Comparison of ENCODE assay signal across 19 cellular contexts in the genomic region with DNA sequence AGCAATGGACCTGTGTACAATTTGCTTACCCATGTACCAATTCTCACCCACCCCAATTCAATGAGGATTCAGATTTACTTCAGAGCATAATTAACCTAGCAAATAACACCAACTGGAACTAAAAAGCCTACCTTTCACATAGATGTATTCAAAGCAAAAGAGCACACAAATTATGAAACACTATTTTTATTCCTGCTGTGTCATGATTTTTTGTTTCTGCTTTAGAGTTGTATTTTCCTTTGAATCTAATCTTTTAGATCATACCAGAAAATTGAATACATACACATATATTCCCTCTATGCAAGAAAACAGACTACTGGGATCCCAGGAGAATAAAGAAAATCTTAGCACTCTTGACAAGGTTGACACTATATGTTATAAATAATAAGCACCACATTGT. TPM values are rescaled to one million over a fixed set of nuclear protein-coding genes. Genes with fewer than 3 reads are reported as not detected.
A peak's percentile ranks its signal among the peaks of the same experiment; 100 is the strongest.
DNase-seq lines count a peak whose midpoint lies in the region; ATAC-seq, FAIRE-seq and TF ChIP-seq lines count a peak whose summit lies in the region.
"Had no signal": no experiment of that assay in that cellular context is flagged by ENCODE, and none has a peak within 500 bp of the region (broad histone marks: within the 10 kb centered on the region; RNA-seq: fewer than 3 reads in every experiment).

No MANE protein-coding gene starts in this region.

- TF ChIP-seq RAD21 in K562 (CRISPR knock-in tag; conservative IDR thresholded peaks at IDR 0.05 in 1 of 2, IDR thresholded peaks at IDR 0.05 in 1 of 2): no peak

- no peaks in the 10 kb centered on the region for H3K9me3 ChIP-seq in K562 (replicated peaks; ENCODE audit: control insufficient read depth, insufficient read depth, low read depth, low read length)
- H3K9me3 ChIP-seq: Caco-2 had no signal

- TF ChIP-seq EP300 in K562 (IDR thresholded peaks at IDR 0.05; ENCODE audit: low read length): no peak

- in situ Hi-C loops in K562 (cut with MboI): no loop called here

- CTCF ChIA-PET in K562 (lab: Yijun Ruan, JAX; ENCODE audit: low intra/inter-chr PET ratio): no interaction called here

- H3K4me3 ChIP-seq in GM23338 (no peak overlapping the region), KMS-11 (IDR thresholded peaks at IDR 0.05; ENCODE audit: insufficient read depth, low read depth, low read length) (no peak overlapping the region), K562 (no peak overlapping the region)
- H3K4me3 ChIP-seq: BLaER1, GM23248 had no signal

- H4K20me1 ChIP-seq in GM23338 (replicated peaks; ENCODE audit: insufficient read depth): no peaks in the 10 kb centered on the region
- no peaks in the 10 kb centered on the region for H4K20me1 ChIP-seq in KMS-11 (ENCODE audit: insufficient read depth)
- H4K20me1 ChIP-seq in K562 (replicated peaks; ENCODE audit: control insufficient read depth, insufficient read depth, low read length): no peaks in the 10 kb centered on the region
- H4K20me1 ChIP-seq: BLaER1 had no signal

- peaks cover 37% of the 10 kb centered on the region for H3K4me1 Mint-ChIP-seq in GM23338
- peaks cover 26% of the 10 kb centered on the region for H3K4me1 Mint-ChIP-seq in stimulated activated naive CD8-positive, alpha-beta T cell treated with anti-CD3 and anti-CD28 coated beads, Interleukin-15, amount 100 ng/mL, for 72 hours

- H3K4me1 ChIP-seq in GM23338 (ENCODE audit: insufficient read depth) (peaks cover 30% of the 10 kb centered on the region), KMS-11 (ENCODE audit: low read depth, poor library complexity, severe bottlenecking) (peaks cover 30% of the 10 kb centered on the region), K562 (replicated peaks in 1 of 2; ENCODE audit: control insufficient read depth in 2 of 2, insufficient read depth in 2 of 2, low read length in 2 of 2) (peaks cover 0 to 11% of the 10 kb centered on the region in 2 experiments; a peak in 1 of 5 replicates)

- H3K9ac ChIP-seq in KMS-11: no peak overlapping the region
- H3K9ac ChIP-seq in K562 (ENCODE audit: insufficient read depth in 1 of 2, low read depth in 2 of 2, low read length in 2 of 2): no peak overlapping the region
- H3K9ac ChIP-seq: BLaER1, GM23248 had no signal

- ATAC-seq in GM23338: no peak
- ATAC-seq in K562: no peak
- no peak for ATAC-seq in HG03457 (IDR thresholded peaks at IDR 0.05; ENCODE audit: unreplicated experiment)
- no peak for ATAC-seq in stimulated activated naive CD8-positive, alpha-beta T cell treated with anti-CD3 and anti-CD28 coated beads, Interleukin-15, amount 100 ng/mL, for 72 hours
- ATAC-seq: CD8-positive, alpha-beta T cell; HCT116 had no signal

- H2AFZ ChIP-seq in GM23338 (no peak overlapping the region), KMS-11 (ENCODE audit: low read depth) (no peak overlapping the region), K562 (ENCODE audit: low read depth, low read length) (no peak overlapping the region)
- H2AFZ ChIP-seq: GM23248 had no signal

- intact Hi-C loops in K562 (cut with micrococcal nuclease): no loop called here

- no peak for TF ChIP-seq CTCF in GM23338 (conservative IDR thresholded peaks at IDR 0.05; ENCODE audit: low read depth in 2 of 2)
- no peak for TF ChIP-seq CTCF in KMS-11 (conservative IDR thresholded peaks at IDR 0.05; ENCODE audit: low read depth, low read length)
- TF ChIP-seq CTCF in K562 (IDR thresholded peaks at IDR 0.05 in 2 of 3, conservative IDR thresholded peaks at IDR 0.05 in 1 of 3; ENCODE audit: insufficient read depth in 2 of 3, low read depth in 1 of 3, low read length in 3 of 3): no peak

- no peak for DNase-seq in GM23338 (ENCODE audit: low spot score)
- DNase-seq in K562 (ENCODE audit: extremely low read depth in 1 of 4, low spot score in 3 of 4): no peak
- DNase-seq in cortex of kidney (lab: John Stamatoyannopoulos, UW): no peak
- DNase-seq in stimulated activated naive CD8-positive, alpha-beta T cell treated with anti-CD3 and anti-CD28 coated beads, Interleukin-15, amount 100 ng/mL, for 72 hours: no peak
- DNase-seq: Caco-2; CD4-positive, CD25-positive, alpha-beta regulatory T cell; CD8-positive, alpha-beta T cell; DMS153; DND-41; GM23248; H9 had no signal

- no peak for TF ChIP-seq POLR2A in K562 (conservative IDR thresholded peaks at IDR 0.05)

- no peaks in the 10 kb centered on the region for H3K27me3 Mint-ChIP-seq in GM23338 (ENCODE audit: insufficient read depth, low read depth, poor library complexity)
- H3K27me3 Mint-ChIP-seq in stimulated activated naive CD8-positive, alpha-beta T cell treated with anti-CD3 and anti-CD28 coated beads, Interleukin-15, amount 100 ng/mL, for 72 hours: no peaks in the 10 kb centered on the region
- H3K27me3 Mint-ChIP-seq: B cell had no signal

- H3K27ac Mint-ChIP-seq in GM23338: peak overlapping the region; percentile 33; the same call in 1 of the 2 replicates
- no peak overlapping the region for H3K27ac Mint-ChIP-seq in stimulated activated naive CD8-positive, alpha-beta T cell treated with anti-CD3 and anti-CD28 coated beads, Interleukin-15, amount 100 ng/mL, for 72 hours
- H3K27ac Mint-ChIP-seq: B cell; CD8-positive, alpha-beta T cell; H9 had no signal

- peaks cover 14% of the 10 kb centered on the region for H3K36me3 Mint-ChIP-seq in GM23338 (ENCODE audit: low read depth)

- no peaks in the 10 kb centered on the region for H3K9me1 ChIP-seq in K562 (ENCODE audit: control insufficient read depth, insufficient read depth, low read length)

- H3K4me3 Mint-ChIP-seq in GM23338: no peak overlapping the region
- no peak overlapping the region for H3K4me3 Mint-ChIP-seq in stimulated activated naive CD8-positive, alpha-beta T cell treated with anti-CD3 and anti-CD28 coated beads, Interleukin-15, amount 100 ng/mL, for 72 hours
- H3K4me3 Mint-ChIP-seq: B cell; CD4-positive, CD25-positive, alpha-beta regulatory T cell; CD8-positive, alpha-beta T cell; H9 had no signal

- H3K79me2 ChIP-seq in GM23338 (replicated peaks; ENCODE audit: insufficient read depth): no peaks in the 10 kb centered on the region
- H3K79me2 ChIP-seq in KMS-11 (ENCODE audit: insufficient read depth, low read depth): peaks cover 6% of the 10 kb centered on the region; the same call in 1 of the 2 replicates
- peaks cover 21% of the 10 kb centered on the region for H3K79me2 ChIP-seq in K562 (ENCODE audit: control insufficient read depth, insufficient read depth, low read length)

- H3K36me3 ChIP-seq in GM23338 (ENCODE audit: insufficient read depth) (no peaks in the 10 kb centered on the region), KMS-11 (ENCODE audit: insufficient read depth) (no peaks in the 10 kb centered on the region), K562 (ENCODE audit: control insufficient read depth, insufficient read depth, low read length) (peaks cover 5% of the 10 kb centered on the region; the same call in 2 of the 3 replicates)

- POLR2A ChIA-PET in K562 (lab: Yijun Ruan, JAX): no interaction called here

- H3K27ac ChIP-seq in GM23338 (ENCODE audit: low read depth) (no peak overlapping the region), KMS-11 (no peak overlapping the region), K562 (ENCODE audit: extremely low read depth, low read depth, low read length) (no peak overlapping the region; the same call in 2 of the 3 replicates)
- H3K27ac ChIP-seq: BLaER1, C4-2B, GM23248 had no signal

- H3K4me2 ChIP-seq in GM23338 (no peak overlapping the region), KMS-11 (peak overlapping the region; percentile 33), K562 (ENCODE audit: insufficient read depth, low read length) (no peak overlapping the region)
- H3K4me2 ChIP-seq: BLaER1 had no signal

- no peak for FAIRE-seq in K562 (lab: Jason Lieb, UNC)
- FAIRE-seq: G401.6, GM12892 had no signal

- no TSS peak for BruUV-seq in K562 (replicated peaks; lab: Mats Ljungman, UMichigan)

- no peaks in the 10 kb centered on the region for H3K9me2 ChIP-seq in GM23338 (ENCODE audit: insufficient read depth)

- H3F3A ChIP-seq in GM23338 (replicated peaks; ENCODE audit: low read depth): no peaks in the 10 kb centered on the region

- no peaks in the 10 kb centered on the region for H3K9me3 Mint-ChIP-seq in GM23338
- H3K9me3 Mint-ChIP-seq in stimulated activated naive CD8-positive, alpha-beta T cell treated with anti-CD3 and anti-CD28 coated beads, Interleukin-15, amount 100 ng/mL, for 72 hours: no peaks in the 10 kb centered on the region
- H3K9me3 Mint-ChIP-seq: CD4-positive, CD25-positive, alpha-beta regulatory T cell; CD8-positive, alpha-beta T cell; H9 had no signal

- H3K27me3 ChIP-seq in GM23338 (ENCODE audit: insufficient read depth) (no peaks in the 10 kb centered on the region), KMS-11 (ENCODE audit: insufficient read depth, low read depth) (no peaks in the 10 kb centered on the region), K562 (ENCODE audit: control insufficient read depth in 2 of 2, insufficient read depth in 2 of 2, low read length in 2 of 2) (no peaks in the 10 kb centered on the region)
- H3K27me3 ChIP-seq: BLaER1 had no signal

TF ChIP-seq in GM23338, 12 proteins besides CTCF, POLR2A, EP300 and RAD21:
- TF ChIP-seq EZH2phosphoT487 (IDR thresholded peaks at IDR 0.05; ENCODE audit: unreplicated experiment) (no peak), EZH2 (IDR thresholded peaks at IDR 0.05; ENCODE audit: low read depth, unreplicated experiment) (no peak)

TF ChIP-seq in K562, 482 proteins besides CTCF, POLR2A, EP300 and RAD21 (continues in another document):
- peak; percentile 49 for TF ChIP-seq MAFG (tag; conservative IDR thresholded peaks at IDR 0.05)
- peak; percentile 86 for TF ChIP-seq ZNF316 (IDR thresholded peaks at IDR 0.05)
- TF ChIP-seq C11orf30 (IDR thresholded peaks at IDR 0.05; ENCODE audit: low read depth): peak; percentile 71

RNA-seq across cellular contexts. Expression of a gene that starts 5.9 kb away (rescaled TPM):
- 10.5 TPM in 2 replicates for total RNA-seq in GM23338 (2014; rRNA removed; shearing (Covaris generic))
- 7.6 and 8.1 TPM in 2 replicates for polyA plus RNA-seq in GM23338 (2016; fragmentation: Nextera tagmentation; extraction: Ambion mirVana)
- 11.2 and 14.4 TPM in 2 replicates for total RNA-seq in K562 (2011; cell fraction: chromatin; rRNA removed; ENCODE audit: low replicate concordance)
- total RNA-seq in K562 (2011; cell fraction: nucleolus; rRNA removed): 14.0 and 18.4 TPM in 2 replicates
- total RNA-seq in K562 (2011; cell fraction: nucleoplasm; rRNA removed): 17.7 and 19.8 TPM in 2 replicates
- 5.6 and 7.1 TPM in 2 replicates for total RNA-seq in K562 (2014; rRNA removed)
- 4.7 and 5.5 TPM in 2 replicates for total RNA-seq in K562 (2014; rRNA removed; fragmentation: Illumina TruSeq; extraction: Trizol)
- 4.7 and 5.4 TPM in 2 replicates for total RNA-seq in K562 (2015; rRNA removed; fragmentation: Illumina TruSeq; extraction: Trizol)
- 5.8 and 6.7 TPM in 2 replicates for total RNA-seq in K562 (2021)
- polyA plus RNA-seq in K562 (2011; rRNA removed): 6.4 and 7.2 TPM in 2 replicates
- polyA plus RNA-seq in K562 (2011; cell fraction: cytosol; rRNA removed): 5.5 and 5.7 TPM in 2 replicates
- 8.9 and 9.1 TPM in 2 replicates for polyA plus RNA-seq in K562 (2011; cell fraction: nucleus; rRNA removed)
- polyA plus RNA-seq in K562 (2012): 2.7 and 4.1 TPM in 2 replicates
- polyA plus RNA-seq in K562 (2014; fragmentation: Illumina TruSeq; extraction: Trizol): 6.1 and 6.4 TPM in 2 replicates
- polyA plus RNA-seq in K562 (2014; fragmentation: Nextera tagmentation; extraction: Ambion mirVana): 1 to 10 TPM; 2.3 to 3.0 TPM
- 4.9 and 11.4 TPM in 2 replicates for polyA plus RNA-seq in K562 (2014; rRNA removed)
- polyA minus RNA-seq in K562 (2011; rRNA and poly(A)+ RNA removed): 8.9 and 11.0 TPM in 2 replicates
- 3.4 and 6.1 TPM in 2 replicates for polyA minus RNA-seq in K562 (2011; cell fraction: cytosol; rRNA and poly(A)+ RNA removed)
- 18.2 and 21.1 TPM in 2 replicates for polyA minus RNA-seq in K562 (2011; cell fraction: nucleus; rRNA and poly(A)+ RNA removed)
